22 cellular contexts compared by ENCODE assay signal in the genomic region with DNA sequence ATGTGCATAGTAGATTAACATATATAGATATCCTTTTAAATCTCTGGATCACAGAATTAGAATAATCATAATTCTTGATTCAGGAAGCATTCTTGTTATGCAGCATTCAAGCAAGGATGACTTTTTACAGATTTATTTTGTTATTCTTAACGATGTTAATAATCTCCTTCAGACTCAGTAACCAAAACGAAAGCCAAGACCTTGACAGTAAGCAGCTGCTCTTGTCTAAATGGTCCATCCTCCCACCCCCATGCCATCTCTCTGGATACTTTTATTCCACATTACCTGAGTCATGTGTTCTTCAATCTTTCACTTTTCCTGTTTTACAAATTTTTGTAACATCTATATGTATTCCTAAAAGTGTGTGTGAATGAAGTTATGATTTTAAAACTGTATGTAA. TPM values are rescaled to one million over a fixed set of nuclear protein-coding genes. Genes with fewer than 3 reads are reported as not detected.
A peak's percentile ranks its signal among the peaks of the same experiment; 100 is the strongest.
DNase-seq lines count a peak whose midpoint lies in the region; ATAC-seq, FAIRE-seq and TF ChIP-seq lines count a peak whose summit lies in the region.
"Had no signal": no experiment of that assay in that cellular context is flagged by ENCODE, and none has a peak within 500 bp of the region (broad histone marks: within the 10 kb centered on the region; RNA-seq: fewer than 3 reads in every experiment).

No MANE protein-coding gene starts in this region.

- TF ChIP-seq CTCF in SK-N-SH (IDR thresholded peaks at IDR 0.05) (no peak), D721Med (IDR thresholded peaks at IDR 0.05; ENCODE audit: insufficient read depth, missing control alignments) (no peak)

- peaks cover 9% of the 10 kb centered on the region for H3K36me3 Mint-ChIP-seq in effector memory CD8-positive, alpha-beta T cell (ENCODE audit: insufficient read depth)
- H3K36me3 Mint-ChIP-seq: CD4-positive, CD25-positive, alpha-beta regulatory T cell; CD8-positive, alpha-beta T cell had no signal

- H3K4me1 ChIP-seq in SK-N-SH (ENCODE audit: control insufficient read depth in 1 of 2, insufficient read depth in 2 of 2, low read depth in 1 of 2, low read length in 1 of 2), result no peaks in the 10 kb centered on the region; a peak in 1 of 4 replicates
- H3K4me1 ChIP-seq in mesenchymal stem cell (ENCODE audit: control insufficient read depth, insufficient read depth, low read depth, low read length), result no peaks in the 10 kb centered on the region
- H3K4me1 ChIP-seq in rectal smooth muscle tissue (ENCODE audit: control insufficient read depth, insufficient read depth, low read length), result peaks cover 19% of the 10 kb centered on the region
- H3K4me1 ChIP-seq: BLaER1, Caco-2 had no signal

- H3K4me1 Mint-ChIP-seq in effector memory CD8-positive, alpha-beta T cell (ENCODE audit: low read depth in 2 of 2), result peaks cover 0 to 3% of the 10 kb centered on the region in 2 donors

- H3K9me3 ChIP-seq in SK-N-SH, result no peaks in the 10 kb centered on the region
- H3K9me3 ChIP-seq in mesenchymal stem cell (ENCODE audit: control insufficient read depth, low read length), result no peaks in the 10 kb centered on the region
- H3K9me3 ChIP-seq: BLaER1, Caco-2 had no signal

- no peak overlapping the region for H3K4me2 ChIP-seq in SK-N-SH
- no peak overlapping the region for H3K4me2 ChIP-seq in mesenchymal stem cell (ENCODE audit: low read length, poor library complexity, severe bottlenecking)
- H3K4me2 ChIP-seq: BLaER1, GM23338 had no signal

- no peaks in the 10 kb centered on the region for H4K20me1 ChIP-seq in SK-N-SH (ENCODE audit: insufficient read depth)
- H4K20me1 ChIP-seq: BLaER1 had no signal

- H4K8ac ChIP-seq in mesenchymal stem cell (ENCODE audit: low read length), result no peak overlapping the region

- H4K91ac ChIP-seq in mesenchymal stem cell (ENCODE audit: low read length), result no peak overlapping the region

- H3K36me3 ChIP-seq in SK-N-SH (replicated peaks in 1 of 2; ENCODE audit: control insufficient read depth in 1 of 2, insufficient read depth in 2 of 2, low read length in 1 of 2) (no peaks in the 10 kb centered on the region), mesenchymal stem cell (ENCODE audit: control insufficient read depth in 1 of 2, insufficient read depth in 2 of 2, low read depth in 1 of 2, low read length in 2 of 2) (no peaks in the 10 kb centered on the region), rectal smooth muscle tissue (ENCODE audit: control insufficient read depth, insufficient read depth, low read length) (no peaks in the 10 kb centered on the region)
- H3K36me3 ChIP-seq: BLaER1 had no signal

- CTCF ChIA-PET in SK-N-SH (lab: Yijun Ruan, JAX), result no interaction called here

- 0 out of 3 replicates have a peak, but pooled peaks have one; percentile 18 for ATAC-seq in SK-N-SH treated with all-trans-retinoic acid at 6 μM for 48 hours
- ATAC-seq in effector memory CD8-positive, alpha-beta T cell (replicated peaks), result no peak
- ATAC-seq: CD8-positive, alpha-beta T cell; GM12878; HCT116 had no signal

- H3K9ac ChIP-seq in SK-N-SH (no peak overlapping the region), mesenchymal stem cell (ENCODE audit: low read length) (no peak overlapping the region), rectal smooth muscle tissue (ENCODE audit: low read length) (no peak overlapping the region)
- H3K9ac ChIP-seq: BLaER1 had no signal

- H3K9me2 ChIP-seq in SK-N-SH, result no peaks in the 10 kb centered on the region

- H3K23ac ChIP-seq in mesenchymal stem cell (ENCODE audit: low read length in 2 of 2), result no peak overlapping the region

- no peak overlapping the region for H3K27ac Mint-ChIP-seq in effector memory CD8-positive, alpha-beta T cell
- H3K27ac Mint-ChIP-seq: CD4-positive, CD25-positive, alpha-beta regulatory T cell; CD8-positive, alpha-beta T cell; GM23338; H9 had no signal

- no peak for TF ChIP-seq EP300 in SK-N-SH (IDR thresholded peaks at IDR 0.05; ENCODE audit: borderline replicate concordance in 1 of 2, low read depth in 1 of 2, low read length in 1 of 2)

- H2BK12ac ChIP-seq in mesenchymal stem cell (ENCODE audit: low read length in 2 of 2), result no peak overlapping the region

- no peaks in the 10 kb centered on the region for H3K79me2 ChIP-seq in SK-N-SH (ENCODE audit: insufficient read depth)

- H3K4ac ChIP-seq in mesenchymal stem cell (ENCODE audit: low read depth in 1 of 2, low read length in 2 of 2), result no peak overlapping the region

- WGBS in SK-N-SH (ENCODE audit: low lambda C conversion rate), result 15% methylated on average over 2 of the region's 2 CpGs
- 51% methylated on average over 2 of the region's 2 CpGs for WGBS in mesenchymal stem cell

- H3K27ac ChIP-seq in SK-N-SH (ENCODE audit: low read depth in 2 of 2, low read length in 1 of 2) (no peak overlapping the region), mesenchymal stem cell (ENCODE audit: low read length, poor library complexity, severe bottlenecking) (no peak overlapping the region), rectal smooth muscle tissue (ENCODE audit: low read depth, low read length) (peak overlapping the region; percentile 10)
- H3K27ac ChIP-seq: 22Rv1, BLaER1, C4-2B had no signal

- TF ChIP-seq RAD21 in SK-N-SH (IDR thresholded peaks at IDR 0.05; ENCODE audit: low read length), result no peak

- no peak overlapping the region for H2BK120ac ChIP-seq in mesenchymal stem cell (ENCODE audit: low read depth, low read length)

- no peak overlapping the region for H3K14ac ChIP-seq in mesenchymal stem cell (ENCODE audit: low read length in 2 of 2)

- no peak overlapping the region for H3K4me3 Mint-ChIP-seq in effector memory CD8-positive, alpha-beta T cell
- H3K4me3 Mint-ChIP-seq: B cell; CD8-positive, alpha-beta T cell; GM23338; H9 had no signal

- DNase-seq in SK-N-SH, result no peak
- peak; percentile 22 for DNase-seq in mesenchymal stem cell
- DNase-seq in effector memory CD8-positive, alpha-beta T cell, result no peak
- no peak for DNase-seq in activated CD8-positive, alpha-beta memory T cell treated with anti-CD3 and anti-CD28 coated beads, Interleukin-2, amount 50 U/mL, for 48 hours
- DNase-seq in D721Med (ENCODE audit: insufficient read length, low spot score), result no peak
- DNase-seq: Caco-2; CD4-positive, CD25-positive, alpha-beta regulatory T cell; CD8-positive, alpha-beta T cell; DMS 273 treated with DMSO at 0.1 percent for 48 hours; DMS79; GDM1; H9 had no signal

- H2BK15ac ChIP-seq in mesenchymal stem cell (ENCODE audit: low read depth, poor library complexity, severe bottlenecking), result no peak overlapping the region

- H3K9me3 Mint-ChIP-seq in effector memory CD8-positive, alpha-beta T cell, result no peaks in the 10 kb centered on the region
- H3K9me3 Mint-ChIP-seq: CD8-positive, alpha-beta T cell had no signal

- no peak overlapping the region for H2AK5ac ChIP-seq in mesenchymal stem cell (ENCODE audit: low read length, severe bottlenecking)

- H3K27me3 ChIP-seq in SK-N-SH (ENCODE audit: insufficient read depth) (no peaks in the 10 kb centered on the region; the same call in 1 of the 2 replicates), mesenchymal stem cell (ENCODE audit: control insufficient read depth in 1 of 2, insufficient read depth in 1 of 2, low read length in 2 of 2) (no peaks in the 10 kb centered on the region), rectal smooth muscle tissue (ENCODE audit: control insufficient read depth, insufficient read depth, low read length) (no peaks in the 10 kb centered on the region)
- H3K27me3 ChIP-seq: BLaER1 had no signal

- H3F3A ChIP-seq in SK-N-SH (replicated peaks; ENCODE audit: insufficient read depth), result peaks cover 4% of the 10 kb centered on the region

- peaks cover 0 to 10% of the 10 kb centered on the region in 2 donors for H3K27me3 Mint-ChIP-seq in effector memory CD8-positive, alpha-beta T cell
- H3K27me3 Mint-ChIP-seq: B cell had no signal

- H2AFZ ChIP-seq in SK-N-SH (ENCODE audit: low read depth) (no peak overlapping the region), mesenchymal stem cell (ENCODE audit: low read depth, low read length) (no peak overlapping the region)
- H2AFZ ChIP-seq: GM23338 had no signal

- no peaks in the 10 kb centered on the region for H3K79me1 ChIP-seq in mesenchymal stem cell (replicated peaks; ENCODE audit: low read length, poor library complexity, severe bottlenecking)

- no peak for FAIRE-seq in D721Med (lab: Jason Lieb, UNC)
- FAIRE-seq: GM12878 had no signal

- H2BK5ac ChIP-seq in mesenchymal stem cell (ENCODE audit: low read depth, low read length, poor library complexity, severe bottlenecking), result no peak overlapping the region

- H3K4me3 ChIP-seq in SK-N-SH (ENCODE audit: low read depth in 2 of 2, low read length in 1 of 2), result no peak overlapping the region
- H3K4me3 ChIP-seq in mesenchymal stem cell (ENCODE audit: insufficient read depth in 1 of 2, low read depth in 1 of 2, low read length in 2 of 2), result no peak overlapping the region
- H3K4me3 ChIP-seq in rectal smooth muscle tissue (ENCODE audit: low read length), result no peak overlapping the region
- H3K4me3 ChIP-seq: BLaER1, GM12878, GM23338 had no signal

- H3K18ac ChIP-seq in mesenchymal stem cell (ENCODE audit: low read depth in 1 of 2, low read length in 2 of 2), result no peak overlapping the region

- POLR2A ChIA-PET in SK-N-SH (lab: Yijun Ruan, JAX), result no interaction called here

TF ChIP-seq in SK-N-SH treated with all-trans-retinoic acid at 6 μM for 48 hours, 23 proteins besides CTCF, POLR2A, EP300 and RAD21 (continues in another document):
- no peak for TF ChIP-seq BACH2 (CRISPR knock-in tag; IDR thresholded peaks at IDR 0.05; ENCODE audit: borderline replicate concordance)
- TF ChIP-seq ZFP30 (CRISPR knock-in tag; IDR thresholded peaks at IDR 0.05), result no peak
- TF ChIP-seq ZFP3 (CRISPR knock-in tag; IDR thresholded peaks at IDR 0.05), result no peak
- TF ChIP-seq CSDC2 (CRISPR knock-in tag; IDR thresholded peaks at IDR 0.05), result no peak
- no peak for TF ChIP-seq SNAI2 (CRISPR knock-in tag; IDR thresholded peaks at IDR 0.05)
- TF ChIP-seq ZC3H10 (CRISPR knock-in tag; IDR thresholded peaks at IDR 0.05), result no peak

TF ChIP-seq in SK-N-SH, 30 proteins besides CTCF, POLR2A, EP300 and RAD21 (continues in another document):
- TF ChIP-seq SIN3A (IDR thresholded peaks at IDR 0.05; ENCODE audit: borderline replicate concordance, low read depth, low read length), result no peak
- no peak for TF ChIP-seq NRF1 (IDR thresholded peaks at IDR 0.05; ENCODE audit: low read depth, low read length)

RNA-seq across cellular contexts. Expression of gene GPR171, which starts 33.3 kb away (rescaled TPM):
- not detected in 2 replicates for polyA plus RNA-seq in SK-N-SH (2012; rRNA removed)
- polyA plus RNA-seq in SK-N-SH (2012; cell fraction: cytosol; rRNA removed), result not detected in 2 replicates
- not detected in 2 replicates for polyA plus RNA-seq in SK-N-SH (2012; cell fraction: nucleus; rRNA removed)
- polyA plus RNA-seq in mesenchymal stem cell (2013, experiment 1 of 2), result not detected
- polyA plus RNA-seq in mesenchymal stem cell (2013, experiment 2 of 2), result 0.04 TPM
- polyA plus RNA-seq: AG04450 had no signal

RNA-seq across cellular contexts. Expression of gene P2RY14, which starts 42.0 kb away (rescaled TPM):
- polyA plus RNA-seq in SK-N-SH (2012; rRNA removed), result not detected in 2 replicates
- polyA plus RNA-seq in SK-N-SH (2012; cell fraction: cytosol; rRNA removed), result not detected in 2 replicates
- polyA plus RNA-seq in SK-N-SH (2012; cell fraction: nucleus; rRNA removed), result not detected in 2 replicates
- polyA plus RNA-seq in mesenchymal stem cell (2013, experiment 1 of 2), result 4.2 TPM
- 4.0 TPM for polyA plus RNA-seq in mesenchymal stem cell (2013, experiment 2 of 2)
- polyA plus RNA-seq: AG04450 had no signal
